In the genomic region with DNA sequence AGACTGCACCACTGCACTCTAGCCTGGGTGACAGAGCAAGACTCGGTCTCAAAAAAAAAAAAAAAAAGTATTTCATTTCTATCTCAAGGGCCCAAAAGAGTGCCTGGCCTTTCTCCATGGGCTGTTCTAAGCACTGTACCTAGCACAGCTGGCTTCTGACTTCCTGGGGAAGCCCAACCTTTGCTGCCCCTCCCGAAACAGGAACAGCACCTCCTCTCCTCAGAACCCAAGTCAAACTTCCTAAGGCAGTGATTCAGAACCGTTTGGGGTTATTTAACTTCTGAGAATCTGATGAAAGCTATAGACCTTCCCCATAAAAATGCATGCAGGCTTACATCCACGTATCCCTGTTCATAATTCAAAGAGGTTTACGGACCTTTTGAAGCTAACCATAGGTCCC, we compare ENCODE assay signal across 20 cellular contexts. TPM values are rescaled to one million over a fixed set of nuclear protein-coding genes. Genes with fewer than 3 reads are reported as not detected.
DNase-seq lines count a peak whose midpoint lies in the region; ATAC-seq and TF ChIP-seq lines count a peak whose summit lies in the region.
"Had no signal": no experiment of that assay in that cellular context is flagged by ENCODE, and none has a peak within 500 bp of the region (broad histone marks: within the 10 kb centered on the region; RNA-seq: fewer than 3 reads in every experiment).

No MANE protein-coding gene starts in this region.

- DNase-seq in DMS 273 (lab: John Stamatoyannopoulos, UW; ENCODE audit: unreplicated experiment) (peak; percentile 43), DMS 273 treated with DMSO at 0.1 percent for 48 hours (lab: John Stamatoyannopoulos, UW) (no peak), epithelial cell of prostate (ENCODE audit: low read depth, low spot score) (peak; percentile 31), renal cortical epithelial cell (ENCODE audit: low read depth) (peak; percentile 41), type B pancreatic cell (ENCODE audit: extremely low spot score, unreplicated experiment) (no peak)
- no peak for DNase-seq in stimulated activated naive CD4-positive, alpha-beta T cell treated with Interleukin-2 at 50 U/mL for 16 hours (lab: John Stamatoyannopoulos, UW)
- DNase-seq: activated CD4-positive, alpha-beta T cell treated with anti-CD3 and anti-CD28 coated beads, Interleukin-2, amount 50 U/mL, for 48 hours; activated naive CD8-positive, alpha-beta T cell treated with anti-CD3 and anti-CD28 coated beads, Interleukin-2, amount 10 ng/mL, durations not matched to agents 7 days and 5 days; activated T-cell treated with anti-CD3 and anti-CD28 coated beads, Interleukin-2, amount 50 U/mL, for 48 hours; CD4-positive, alpha-beta memory T cell; central memory CD4-positive, alpha-beta T cell; effector memory CD4-positive, alpha-beta T cell; NCI-H1105 treated with DMSO at 0.1 percent for 48 hours; right cardiac atrium; stimulated activated CD8-positive, alpha-beta memory T cell treated with anti-CD3 and anti-CD28 coated beads, Interleukin-4, amount 100 ng/mL, for 48 hours; testis had no signal

- TF ChIP-seq CTCF in type B pancreatic cell (conservative IDR thresholded peaks at IDR 0.05): no peak

- ATAC-seq in HG02870 (IDR thresholded peaks at IDR 0.05; ENCODE audit: unreplicated experiment): peak; percentile 33
- ATAC-seq in HG03432 (IDR thresholded peaks at IDR 0.05; ENCODE audit: unreplicated experiment): no peak

- H3K27ac ChIP-seq in epithelial cell of prostate: peak overlapping the region; percentile 98
- H3K27ac ChIP-seq: 22Rv1, SJSA1, testis had no signal

- peaks cover 41% of the 10 kb centered on the region for H3K27me3 Mint-ChIP-seq in type B pancreatic cell

- peaks cover 12% of the 10 kb centered on the region for H3K4me1 Mint-ChIP-seq in type B pancreatic cell (ENCODE audit: unreplicated experiment)
- H3K4me1 Mint-ChIP-seq: activated naive CD8-positive, alpha-beta T cell treated with anti-CD3 and anti-CD28 coated beads, Interleukin-2, amount 10 ng/mL, durations not matched to agents 7 days and 5 days; CD4-positive, alpha-beta memory T cell had no signal

- no peak overlapping the region for H3K27ac Mint-ChIP-seq in type B pancreatic cell
- H3K27ac Mint-ChIP-seq: activated naive CD8-positive, alpha-beta T cell treated with anti-CD3 and anti-CD28 coated beads, Interleukin-2, amount 10 ng/mL, durations not matched to agents 7 days and 5 days; CD4-positive, alpha-beta memory T cell had no signal

- no peak overlapping the region for H3K4me3 Mint-ChIP-seq in type B pancreatic cell
- H3K4me3 Mint-ChIP-seq: activated naive CD8-positive, alpha-beta T cell treated with anti-CD3 and anti-CD28 coated beads, Interleukin-2, amount 10 ng/mL, durations not matched to agents 7 days and 5 days; CD4-positive, alpha-beta memory T cell had no signal

- H3K36me3 Mint-ChIP-seq in type B pancreatic cell: no peaks in the 10 kb centered on the region
- H3K36me3 Mint-ChIP-seq: activated naive CD8-positive, alpha-beta T cell treated with anti-CD3 and anti-CD28 coated beads, Interleukin-2, amount 10 ng/mL, durations not matched to agents 7 days and 5 days; CD4-positive, alpha-beta memory T cell had no signal

- H3K9me3 Mint-ChIP-seq in type B pancreatic cell: no peaks in the 10 kb centered on the region
- H3K9me3 Mint-ChIP-seq: activated naive CD8-positive, alpha-beta T cell treated with anti-CD3 and anti-CD28 coated beads, Interleukin-2, amount 10 ng/mL, durations not matched to agents 7 days and 5 days; CD4-positive, alpha-beta memory T cell had no signal

RNA-seq across cellular contexts. Expression of a gene that starts 57.8 kb away (rescaled TPM):
- total RNA-seq in renal cortical epithelial cell (0.45 and 0.52 TPM in 2 replicates), type B pancreatic cell (ENCODE audit: low replicate concordance) (0.24 and 1.4 TPM in 2 replicates)
- total RNA-seq: SJSA1 had no signal

Comparison
In these comparisons a context has a peak if more than half of its experiments do, and no peak if none do; other contexts are left out.
1. DNase-seq: peak in DMS 273 (single experiment), epithelial cell of prostate (single experiment) and renal cortical epithelial cell (single experiment); none in DMS 273 treated with DMSO at 0.1 percent for 48 hours (single experiment), type B pancreatic cell (single experiment) and stimulated activated naive CD4-positive, alpha-beta T cell treated with Interleukin-2 at 50 U/mL for 16 hours (single experiment).